ENCODE assay signal across 8 cellular contexts in genomic region chr1:25247024-25247828, GRCh38. TPM values are rescaled to one million over a fixed set of nuclear protein-coding genes. Genes with fewer than 3 reads are reported as not detected.
DNase-seq lines count a peak whose midpoint lies in the region; ATAC-seq and TF ChIP-seq lines count a peak whose summit lies in the region.

A gene with protein sequence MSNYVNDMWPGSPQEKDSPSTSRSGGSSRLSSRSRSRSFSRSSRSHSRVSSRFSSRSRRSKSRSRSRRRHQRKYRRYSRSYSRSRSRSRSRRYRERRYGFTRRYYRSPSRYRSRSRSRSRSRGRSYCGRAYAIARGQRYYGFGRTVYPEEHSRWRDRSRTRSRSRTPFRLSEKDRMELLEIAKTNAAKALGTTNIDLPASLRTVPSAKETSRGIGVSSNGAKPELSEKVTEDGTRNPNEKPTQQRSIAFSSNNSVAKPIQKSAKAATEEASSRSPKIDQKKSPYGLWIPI (minus strand): TSS chr1:25247454. CDS start chr1:25246963, 491 bp downstream.

- ATAC-seq in GM21576 (IDR thresholded peaks at IDR 0.05; ENCODE audit: unreplicated experiment): peak; percentile 60

- BruUV-seq in PC-9 (replicated peaks; lab: Mats Ljungman, UMichigan): TSS peak; percentile 80

- peak within 1 kb of the TSS; percentile 99 for H3K27ac Mint-ChIP-seq in activated T-cell treated with anti-CD3 and anti-CD28 coated beads, Interleukin-2, amount 50 U/mL, for 24 hours

- H3K9ac ChIP-seq in mucosa of stomach (ENCODE audit: low read length): peak within 1 kb of the TSS; percentile 100

- peaks cover 57% of the 10 kb centered on the region for H3K36me3 Mint-ChIP-seq in activated T-cell treated with anti-CD3 and anti-CD28 coated beads, Interleukin-2, amount 50 U/mL, for 24 hours (ENCODE audit: low read depth)

- POLR2A ChIA-PET in PC-9 (lab: Charles Lee; ENCODE audit: unreplicated experiment): interaction anchor here (1.1 kb wide), 1 partner anchor 15 kb away, joined by 4 read pairs; the partner anchor contains the start of gene SYF2

- H3K9me3 Mint-ChIP-seq in activated T-cell treated with anti-CD3 and anti-CD28 coated beads, Interleukin-2, amount 50 U/mL, for 24 hours: no peaks in the 10 kb centered on the region

- H3K27ac ChIP-seq in PC-9 (peak within 1 kb of the TSS; percentile 85), esophagus (ENCODE audit: low read depth in 2 of 2, low read length in 1 of 2) (peak within 1 kb of the TSS; percentile 100)

- H3K36me3 ChIP-seq in PC-9 (ENCODE audit: low read depth) (peaks cover 26% of the 10 kb centered on the region), esophagus (ENCODE audit: control insufficient read depth in 2 of 2, insufficient read depth in 2 of 2, low read length in 1 of 2) (peaks cover 9 to 12% of the 10 kb centered on the region in 2 donors), mucosa of stomach (ENCODE audit: control insufficient read depth, insufficient read depth, low read length) (no peaks in the 10 kb centered on the region)

- no peak for TF ChIP-seq CTCF in PC-9 (conservative IDR thresholded peaks at IDR 0.05)

- peak within 1 kb of the TSS; percentile 85 for H2AFZ ChIP-seq in PC-9

- no peaks in the 10 kb centered on the region for H3K27me3 ChIP-seq in PC-9 (ENCODE audit: insufficient read depth, low read depth)
- H3K27me3 ChIP-seq in esophagus (ENCODE audit: control insufficient read depth in 1 of 2, insufficient read depth in 2 of 2, low read length in 2 of 2): no peaks in the 10 kb centered on the region
- no peaks in the 10 kb centered on the region for H3K27me3 ChIP-seq in mucosa of stomach (ENCODE audit: control insufficient read depth, insufficient read depth, low read length)

- no peaks in the 10 kb centered on the region for H3K27me3 Mint-ChIP-seq in activated T-cell treated with anti-CD3 and anti-CD28 coated beads, Interleukin-2, amount 50 U/mL, for 24 hours

- WGBS in esophagus, 2 donors: 0 to 1% methylated on average over 79 of the region's 79 CpGs

- H3K9me3 ChIP-seq in PC-9 (ENCODE audit: insufficient read depth, low read depth) (no peaks in the 10 kb centered on the region), esophagus (ENCODE audit: control insufficient read depth in 2 of 2, insufficient read depth in 1 of 2, low read depth in 1 of 2, low read length in 1 of 2) (no peaks in the 10 kb centered on the region), mucosa of stomach (ENCODE audit: control insufficient read depth, low read length) (no peaks in the 10 kb centered on the region)

- H3K4me3 Mint-ChIP-seq in activated T-cell treated with anti-CD3 and anti-CD28 coated beads, Interleukin-2, amount 50 U/mL, for 24 hours: peak within 1 kb of the TSS; percentile 95

- peaks cover 51% of the 10 kb centered on the region for H3K4me1 Mint-ChIP-seq in activated T-cell treated with anti-CD3 and anti-CD28 coated beads, Interleukin-2, amount 50 U/mL, for 24 hours (ENCODE audit: low read depth)

- H3K4me1 ChIP-seq in PC-9 (replicated peaks; ENCODE audit: insufficient read depth) (peaks cover 13% of the 10 kb centered on the region; the same call in 1 of the 2 replicates), esophagus (ENCODE audit: control insufficient read depth in 2 of 2, insufficient read depth in 2 of 2, low read length in 1 of 2) (peaks cover 0 to 2% of the 10 kb centered on the region in 2 donors), mucosa of stomach (ENCODE audit: control insufficient read depth, insufficient read depth, low read length) (peaks cover 12% of the 10 kb centered on the region)

- CTCF ChIA-PET in PC-9 (lab: Charles Lee): no interaction called here

- peaks cover 28% of the 10 kb centered on the region for H4K20me1 ChIP-seq in PC-9 (ENCODE audit: insufficient read depth)

- H3K4me3 ChIP-seq in Jurkat, Clone E6-1 (ENCODE audit: low read length): peak within 1 kb of the TSS; percentile 97
- H3K4me3 ChIP-seq in PC-9 (peak within 1 kb of the TSS; percentile 73), esophagus (ENCODE audit: low read depth in 1 of 2, low read length in 2 of 2) (peak within 1 kb of the TSS; percentile 97 to 99), mucosa of stomach (ENCODE audit: low read length) (peak within 1 kb of the TSS; percentile 92)

- H3F3A ChIP-seq in PC-9 (ENCODE audit: insufficient read depth, low read depth): peaks cover 20% of the 10 kb centered on the region

- peak; percentile 95 for DNase-seq in DMS114 treated with DMSO at 0.1 percent for 48 hours (lab: John Stamatoyannopoulos, UW; ENCODE audit: unreplicated experiment)
- DNase-seq in Jurkat, Clone E6-1 (ENCODE audit: low read depth, low spot score): peak; percentile 96
- DNase-seq in PC-9: peak; percentile 81 to 97
- peak; percentile 99 for DNase-seq in activated T-cell treated with anti-CD3 and anti-CD28 coated beads, Interleukin-2, amount 50 U/mL, for 24 hours
- DNase-seq in stimulated activated CD8-positive, alpha-beta memory T cell treated with anti-CD3 and anti-CD28 coated beads, Interleukin-7, amount 100 ng/mL, for 1 hour (ENCODE audit: low read depth in 2 of 2): peak; percentile 99

- no peaks in the 10 kb centered on the region for H3K9me2 ChIP-seq in PC-9 (ENCODE audit: insufficient read depth)

- H3K4me2 ChIP-seq in PC-9: peak within 1 kb of the TSS; percentile 89

- H3K79me2 ChIP-seq in PC-9 (ENCODE audit: low read depth): peaks cover 30% of the 10 kb centered on the region

- intact Hi-C loops in PC-9 (cut with micrococcal nuclease; ENCODE audit: unreplicated experiment): loop anchor here (5.0 to 10.0 kb wide), 2 partner anchors 105 to 568 kb away; partner anchors contain the start of gene MTFR1L

RNA-seq across cellular contexts. Expression of the gene that starts here (rescaled TPM):
- 104 TPM for polyA plus RNA-seq in Jurkat, Clone E6-1 (2012; ENCODE audit: insufficient read depth, insufficient read length)
- total RNA-seq in PC-9 (2021): 113 and 163 TPM in 2 replicates
- polyA plus RNA-seq in esophagus: 100 to 1,000 TPM in 1 of 2 donors, 10 to 100 TPM in 1; 45.2 to 264 TPM

Comparison
In these comparisons a context has a peak if more than half of its experiments do, and no peak if none do; other contexts are left out.
1. Peak in every context shown above with its lines: DNase-seq, ATAC-seq, H3K4me3 ChIP-seq and H3K27ac ChIP-seq.